In genomic region chr2:11742702-11743530, GRCh38 we compare ENCODE assay signal across 13 cellular contexts. TPM values are rescaled to one million over a fixed set of nuclear protein-coding genes. Genes with fewer than 3 reads are reported as not detected.
A peak's percentile ranks its signal among the peaks of the same experiment; 100 is the strongest.
DNase-seq lines count a peak whose midpoint lies in the region; ATAC-seq and TF ChIP-seq lines count a peak whose summit lies in the region.
"Had no signal": no experiment of that assay in that cellular context is flagged by ENCODE, and none has a peak within 500 bp of the region (broad histone marks: within the 10 kb centered on the region; RNA-seq: fewer than 3 reads in every experiment).

No MANE protein-coding gene starts in this region.

- H4K20me1 ChIP-seq in OCI-LY1 (ENCODE audit: insufficient read depth, low read length), result no peaks in the 10 kb centered on the region

- H3K27ac Mint-ChIP-seq in T-helper 1 cell treated with Interleukin-12 subunit alpha and Interleukin-12 subunit beta and Interleukin-4 antibody, amounts not matched to agents 30 μg/mL and 1 μg/mL, for 36 hours, result peak overlapping the region; percentile 45
- H3K27ac Mint-ChIP-seq in endodermal cell, result peak overlapping the region; percentile 65

- no peaks in the 10 kb centered on the region for H3F3A ChIP-seq in OCI-LY1 (ENCODE audit: insufficient read depth, low read length)

- peaks cover 42% of the 10 kb centered on the region for H3K4me1 Mint-ChIP-seq in T-helper 1 cell treated with Interleukin-12 subunit alpha and Interleukin-12 subunit beta and Interleukin-4 antibody, amounts not matched to agents 30 μg/mL and 1 μg/mL, for 36 hours (ENCODE audit: low read depth)
- peaks cover 39% of the 10 kb centered on the region for H3K4me1 Mint-ChIP-seq in endodermal cell

- H3K4me1 ChIP-seq in OCI-LY1 (ENCODE audit: insufficient read depth, low read length, severe bottlenecking) (peaks cover 34% of the 10 kb centered on the region), endodermal cell (ENCODE audit: control insufficient read depth, insufficient read depth, low read length) (peaks cover 9% of the 10 kb centered on the region), psoas muscle (peaks cover 46% of the 10 kb centered on the region)

- H2AFZ ChIP-seq in OCI-LY1 (ENCODE audit: low read length), result no peak overlapping the region

- H3K36me3 ChIP-seq in OCI-LY1 (ENCODE audit: insufficient read depth, low read length) (no peaks in the 10 kb centered on the region), endodermal cell (ENCODE audit: control insufficient read depth, insufficient read depth, low read length) (no peaks in the 10 kb centered on the region), psoas muscle (ENCODE audit: insufficient read depth in 1 of 2, low read depth in 1 of 2) (no peaks in the 10 kb centered on the region)

- H3K27me3 ChIP-seq in OCI-LY1 (ENCODE audit: insufficient read depth, low read length) (no peaks in the 10 kb centered on the region), endodermal cell (ENCODE audit: control insufficient read depth, insufficient read depth, low read length, poor library complexity, severe bottlenecking) (no peaks in the 10 kb centered on the region), psoas muscle (ENCODE audit: insufficient read depth in 3 of 3, low read length in 2 of 3) (no peaks in the 10 kb centered on the region)

- no peaks in the 10 kb centered on the region for H3K9me2 ChIP-seq in OCI-LY1 (ENCODE audit: low read depth, low read length)

- TF ChIP-seq CTCF in OCI-LY1 (IDR thresholded peaks at IDR 0.05; ENCODE audit: low read length) (no peak), endodermal cell (conservative IDR thresholded peaks at IDR 0.05) (no peak), psoas muscle (IDR thresholded peaks at IDR 0.05) (no peak)

- no peak for ATAC-seq in psoas muscle

- no peaks in the 10 kb centered on the region for H3K9me3 ChIP-seq in OCI-LY1 (ENCODE audit: low read length)
- no peaks in the 10 kb centered on the region for H3K9me3 ChIP-seq in endodermal cell (ENCODE audit: control insufficient read depth, low read length)
- H3K9me3 ChIP-seq in psoas muscle, result no peaks in the 10 kb centered on the region

- peak overlapping the region; percentile 62; the same call in 1 of the 2 replicates for H3K4me2 ChIP-seq in OCI-LY1 (ENCODE audit: low read length)
- H3K4me2 ChIP-seq: smooth muscle cell had no signal

- H3K27ac ChIP-seq in OCI-LY1 (ENCODE audit: low read depth, low read length, poor library complexity, severe bottlenecking) (no peak overlapping the region), endodermal cell (ENCODE audit: low read depth, low read length) (no peak overlapping the region), psoas muscle (peak overlapping the region; percentile 92)

- no peaks in the 10 kb centered on the region for H3K36me3 Mint-ChIP-seq in T-helper 1 cell treated with Interleukin-12 subunit alpha and Interleukin-12 subunit beta and Interleukin-4 antibody, amounts not matched to agents 30 μg/mL and 1 μg/mL, for 36 hours (ENCODE audit: low read depth)
- H3K36me3 Mint-ChIP-seq in endodermal cell (ENCODE audit: low read depth), result no peaks in the 10 kb centered on the region

- H3K4me3 ChIP-seq in OCI-LY1 (ENCODE audit: low read depth, low read length, poor library complexity, severe bottlenecking) (no peak overlapping the region), endodermal cell (ENCODE audit: low read length) (no peak overlapping the region), psoas muscle (no peak overlapping the region)
- H3K4me3 ChIP-seq: coronary artery, smooth muscle cell had no signal

- H3K27me3 Mint-ChIP-seq in T-helper 1 cell treated with Interleukin-12 subunit alpha and Interleukin-12 subunit beta and Interleukin-4 antibody, amounts not matched to agents 30 μg/mL and 1 μg/mL, for 36 hours (ENCODE audit: low read depth), result peaks cover under 1% of the 10 kb centered on the region
- peaks cover 23% of the 10 kb centered on the region for H3K27me3 Mint-ChIP-seq in endodermal cell (ENCODE audit: insufficient read depth)

- H3K9ac ChIP-seq in OCI-LY1 (ENCODE audit: low read length) (no peak overlapping the region; the same call in 1 of the 2 replicates), endodermal cell (ENCODE audit: extremely low read depth, low read length, poor library complexity, severe bottlenecking) (no peak overlapping the region)

- intact Hi-C loops in psoas muscle (cut with DNase I), result loop anchor here in 1 of 2 donors (5.0 kb wide), 1 partner anchor 34 kb away; no protein-coding TSS in a partner anchor

- no peak overlapping the region for H3K4me3 Mint-ChIP-seq in T-helper 1 cell treated with Interleukin-12 subunit alpha and Interleukin-12 subunit beta and Interleukin-4 antibody, amounts not matched to agents 30 μg/mL and 1 μg/mL, for 36 hours
- no peak overlapping the region for H3K4me3 Mint-ChIP-seq in endodermal cell

- no peaks in the 10 kb centered on the region for H3K9me3 Mint-ChIP-seq in T-helper 1 cell treated with Interleukin-12 subunit alpha and Interleukin-12 subunit beta and Interleukin-4 antibody, amounts not matched to agents 30 μg/mL and 1 μg/mL, for 36 hours
- no peaks in the 10 kb centered on the region for H3K9me3 Mint-ChIP-seq in endodermal cell

- WGBS in endodermal cell (ENCODE audit: insufficient coverage in 1 of 2, insufficient read length in 1 of 2), 2 experiments, result 85 to 88% methylated on average over 10 to 18 of the region's 18 CpGs
- WGBS in psoas muscle, 3 donors, result 86 to 93% (median 88%) methylated on average over 18 of the region's 18 CpGs

- H3K79me2 ChIP-seq in OCI-LY1 (ENCODE audit: insufficient read depth, low read length), result peaks cover 10% of the 10 kb centered on the region

- no peak for DNase-seq in T-helper 1 cell
- no peak for DNase-seq in endodermal cell
- DNase-seq in psoas muscle, result peak in 1 of 2 donors; percentile 38
- DNase-seq in NAMALWA (ENCODE audit: low spot score), result no peak
- no peak for DNase-seq in T-helper 2 cell
- DNase-seq in NCI-H2227 (lab: John Stamatoyannopoulos, UW; ENCODE audit: unreplicated experiment), result no peak
- DNase-seq: NCI-H1105 treated with DMSO at 0.1 percent for 48 hours, occipital lobe, Right ventricle myocardium superior had no signal

RNA-seq across cellular contexts. Expression of gene LPIN1, which starts 3.5 kb away (rescaled TPM):
- total RNA-seq in endodermal cell, result 10 to 100 TPM; 23.9 to 24.3 TPM
- 20.8 TPM for polyA plus RNA-seq in endodermal cell (2013, experiment 1 of 2)
- polyA plus RNA-seq in endodermal cell (2013, experiment 2 of 2), result 17.4 TPM
- 100 to 1,000 TPM; 109 to 382 (median 250) TPM for total RNA-seq in psoas muscle
- 100 to 1,000 TPM in 2 of 3 donors, 10 to 100 TPM in 1; 82.0 to 291 (median 146) TPM for polyA plus RNA-seq in psoas muscle

Comparison
In these comparisons a context has a peak if more than half of its experiments do, and no peak if none do; other contexts are left out.
1. RNA of gene LPIN1, which starts 3.5 kb away (total RNA-seq): 109 to 382 TPM in psoas muscle; 23.9 to 24.3 TPM in endodermal cell; every median in the first group is over 4 times any median in the second.